23 cellular contexts compared by ENCODE assay signal in the genomic region with DNA sequence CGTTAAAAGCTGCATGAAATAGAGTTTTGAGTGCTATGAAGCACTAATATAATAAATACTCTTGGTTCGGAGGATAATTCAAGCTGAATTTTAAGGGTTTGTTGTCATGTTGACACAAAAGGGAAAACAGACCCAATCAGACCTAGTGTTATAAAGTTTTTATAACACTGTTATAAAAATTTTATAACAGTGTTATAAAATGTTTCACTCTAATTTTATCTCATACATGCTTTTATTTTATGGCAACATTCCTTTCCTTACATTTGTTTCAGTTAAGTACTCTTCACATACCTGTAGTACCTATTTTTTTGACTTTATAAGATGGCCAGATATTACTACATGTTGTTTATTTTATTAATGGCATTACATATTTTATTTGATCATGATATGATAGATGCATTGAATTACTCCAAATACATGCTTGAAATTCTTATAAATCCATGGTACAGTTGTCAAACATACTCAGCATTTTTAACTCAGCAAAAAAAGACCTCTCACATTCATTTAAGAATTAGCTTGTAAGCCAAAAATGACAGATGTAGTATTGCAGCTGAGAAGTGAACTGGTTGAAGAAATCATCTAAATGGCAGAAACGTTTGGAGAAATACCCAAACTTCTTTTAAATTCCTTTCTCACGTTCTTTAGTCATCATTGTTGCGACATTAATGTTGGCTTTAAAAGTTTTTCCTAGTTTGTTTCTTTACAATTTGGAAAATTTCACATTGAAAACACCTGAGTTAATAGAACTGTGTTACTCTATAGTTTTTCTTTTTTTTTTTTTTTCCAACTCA.
DNase-seq lines count a peak whose midpoint lies in the region; FAIRE-seq and TF ChIP-seq lines count a peak whose summit lies in the region.
"Had no signal": no experiment of that assay in that cellular context is flagged by ENCODE, and none has a peak within 500 bp of the region (broad histone marks: within the 10 kb centered on the region; RNA-seq: fewer than 3 reads in every experiment).

No MANE protein-coding gene starts in this region.

- TF ChIP-seq CTCF in fibroblast of villous mesenchyme (IDR thresholded peaks at IDR 0.05; ENCODE audit: insufficient read depth, low read depth, low read length): no peak

- no peaks in the 10 kb centered on the region for H3K27me3 Mint-ChIP-seq in activated T-cell treated with anti-CD3 and anti-CD28 coated beads, Interleukin-2, amount 50 U/mL, for 24 hours

- H3K27ac Mint-ChIP-seq in activated T-cell treated with anti-CD3 and anti-CD28 coated beads, Interleukin-2, amount 50 U/mL, for 24 hours: no peak overlapping the region

- no peak overlapping the region for H3K4me3 ChIP-seq in fibroblast of villous mesenchyme (ENCODE audit: low read depth, low read length)
- H3K4me3 ChIP-seq: esophagus muscularis mucosa, transverse colon had no signal

- H3K4me3 Mint-ChIP-seq in activated T-cell treated with anti-CD3 and anti-CD28 coated beads, Interleukin-2, amount 50 U/mL, for 24 hours: no peak overlapping the region
- H3K4me3 Mint-ChIP-seq: nephron had no signal

- DNase-seq in AG08395 (ENCODE audit: low spot score) (peak; percentile 2), GM04504 (ENCODE audit: low read depth) (peak; percentile 12), fibroblast of villous mesenchyme (ENCODE audit: low read depth) (peak; percentile 17), LoVo (ENCODE audit: low spot score) (no peak), hypothalamus (lab: John Stamatoyannopoulos, UW) (no peak)
- DNase-seq in activated CD8-positive, alpha-beta memory T cell treated with anti-CD3 and anti-CD28 coated beads, Interleukin-2, amount 50 U/mL, for 48 hours: no peak
- no peak for DNase-seq in activated T-cell treated with anti-CD3 and anti-CD28 coated beads, Interleukin-2, amount 50 U/mL, for 24 hours
- DNase-seq: activated CD4-positive, alpha-beta T cell treated with anti-CD3 and anti-CD28 coated beads for 4 hours; activated gamma-delta T cell; activated T-cell treated with anti-CD3 and anti-CD28 coated beads, Interleukin-2, amount 50 U/mL, for 1 hour; DMS153; effector memory CD4-positive, alpha-beta T cell; GDM1; islet precursor cell; left ventricle myocardium superior; NCI-H1694; NCI-H2171; NCI-H526; SHP77 treated with DMSO at 0.1 percent for 48 hours; transverse colon had no signal

- peaks cover 2% of the 10 kb centered on the region for H3K9me3 Mint-ChIP-seq in activated T-cell treated with anti-CD3 and anti-CD28 coated beads, Interleukin-2, amount 50 U/mL, for 24 hours

- peaks cover 8% of the 10 kb centered on the region for H3K4me1 Mint-ChIP-seq in activated T-cell treated with anti-CD3 and anti-CD28 coated beads, Interleukin-2, amount 50 U/mL, for 24 hours (ENCODE audit: low read depth)

- peak; percentile 61 for FAIRE-seq in colon (lab: Jason Lieb, UNC)

- H3K36me3 Mint-ChIP-seq in activated T-cell treated with anti-CD3 and anti-CD28 coated beads, Interleukin-2, amount 50 U/mL, for 24 hours (ENCODE audit: low read depth): peaks cover 57% of the 10 kb centered on the region

Comparison
In these comparisons a context has a peak if more than half of its experiments do, and no peak if none do; other contexts are left out.
1. DNase-seq: peak in AG08395 (single experiment), GM04504 (single experiment) and fibroblast of villous mesenchyme (single experiment); none in activated CD8-positive, alpha-beta memory T cell treated with anti-CD3 and anti-CD28 coated beads, Interleukin-2, amount 50 U/mL, for 48 hours (single experiment), LoVo (single experiment), hypothalamus (0 of 51) and activated T-cell treated with anti-CD3 and anti-CD28 coated beads, Interleukin-2, amount 50 U/mL, for 24 hours (single experiment).